Comparison of ENCODE assay signal across 1 cellular context in the genomic region with DNA sequence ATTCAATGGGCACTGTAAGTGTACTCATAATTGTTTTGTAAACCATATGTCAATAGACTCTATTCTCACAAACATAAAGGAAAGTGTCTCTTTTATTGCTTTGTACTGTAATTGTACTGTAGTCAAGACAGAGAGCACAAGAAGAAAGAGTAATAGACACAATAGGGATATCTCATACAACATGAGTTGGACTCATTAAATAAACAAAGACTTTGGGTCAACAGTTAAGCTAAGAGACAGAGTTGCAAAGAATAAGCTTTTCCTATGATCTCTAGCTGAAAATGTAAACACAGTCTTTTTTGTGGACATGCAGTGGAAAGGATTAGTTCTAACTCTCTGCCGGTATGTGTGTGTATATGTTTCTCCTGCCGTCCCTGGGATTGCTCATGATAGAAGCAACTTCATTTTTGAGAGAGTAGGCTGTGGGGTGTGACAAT.
TF ChIP-seq lines count a peak whose summit lies in the region.

No MANE protein-coding gene starts in this region.

TF ChIP-seq in HepG2, 621 proteins besides CTCF, POLR2A, EP300 and RAD21 (continued from another document and continues in another):
- TF ChIP-seq, protein P1, sequence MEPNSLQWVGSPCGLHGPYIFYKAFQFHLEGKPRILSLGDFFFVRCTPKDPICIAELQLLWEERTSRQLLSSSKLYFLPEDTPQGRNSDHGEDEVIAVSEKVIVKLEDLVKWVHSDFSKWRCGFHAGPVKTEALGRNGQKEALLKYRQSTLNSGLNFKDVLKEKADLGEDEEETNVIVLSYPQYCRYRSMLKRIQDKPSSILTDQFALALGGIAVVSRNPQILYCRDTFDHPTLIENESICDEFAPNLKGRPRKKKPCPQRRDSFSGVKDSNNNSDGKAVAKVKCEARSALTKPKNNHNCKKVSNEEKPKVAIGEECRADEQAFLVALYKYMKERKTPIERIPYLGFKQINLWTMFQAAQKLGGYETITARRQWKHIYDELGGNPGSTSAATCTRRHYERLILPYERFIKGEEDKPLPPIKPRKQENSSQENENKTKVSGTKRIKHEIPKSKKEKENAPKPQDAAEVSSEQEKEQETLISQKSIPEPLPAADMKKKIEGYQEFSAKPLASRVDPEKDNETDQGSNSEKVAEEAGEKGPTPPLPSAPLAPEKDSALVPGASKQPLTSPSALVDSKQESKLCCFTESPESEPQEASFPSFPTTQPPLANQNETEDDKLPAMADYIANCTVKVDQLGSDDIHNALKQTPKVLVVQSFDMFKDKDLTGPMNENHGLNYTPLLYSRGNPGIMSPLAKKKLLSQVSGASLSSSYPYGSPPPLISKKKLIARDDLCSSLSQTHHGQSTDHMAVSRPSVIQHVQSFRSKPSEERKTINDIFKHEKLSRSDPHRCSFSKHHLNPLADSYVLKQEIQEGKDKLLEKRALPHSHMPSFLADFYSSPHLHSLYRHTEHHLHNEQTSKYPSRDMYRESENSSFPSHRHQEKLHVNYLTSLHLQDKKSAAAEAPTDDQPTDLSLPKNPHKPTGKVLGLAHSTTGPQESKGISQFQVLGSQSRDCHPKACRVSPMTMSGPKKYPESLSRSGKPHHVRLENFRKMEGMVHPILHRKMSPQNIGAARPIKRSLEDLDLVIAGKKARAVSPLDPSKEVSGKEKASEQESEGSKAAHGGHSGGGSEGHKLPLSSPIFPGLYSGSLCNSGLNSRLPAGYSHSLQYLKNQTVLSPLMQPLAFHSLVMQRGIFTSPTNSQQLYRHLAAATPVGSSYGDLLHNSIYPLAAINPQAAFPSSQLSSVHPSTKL (CRISPR knock-in tag; IDR thresholded peaks at IDR 0.05) = peak; percentile 100
- TF ChIP-seq ZNF121 (CRISPR knock-in tag; IDR thresholded peaks at IDR 0.05) (no peak), NFATC3 (CRISPR knock-in tag; IDR thresholded peaks at IDR 0.05) (no peak), PHB2 (IDR thresholded peaks at IDR 0.05; ENCODE audit: partially characterized antibody) (no peak), ZNF292 (CRISPR knock-in tag; IDR thresholded peaks at IDR 0.05; ENCODE audit: borderline replicate concordance, low read depth) (peak; percentile 95), ZNF207 (IDR thresholded peaks at IDR 0.05; ENCODE audit: borderline replicate concordance) (no peak), HNRNPLL (IDR thresholded peaks at IDR 0.05; ENCODE audit: low read depth, low read length, poor library complexity, severe bottlenecking) (no peak), RXRB (CRISPR knock-in tag; IDR thresholded peaks at IDR 0.05; ENCODE audit: borderline replicate concordance) (peak; percentile 91), SAFB2 (CRISPR knock-in tag; IDR thresholded peaks at IDR 0.05; ENCODE audit: borderline replicate concordance, low read depth) (no peak), ATF7 (IDR thresholded peaks at IDR 0.05) (peak; percentile 52; the same call in 1 of the 2 replicates), ATF7 (CRISPR knock-in tag; IDR thresholded peaks at IDR 0.05) (no peak), ZFP41 (CRISPR knock-in tag; IDR thresholded peaks at IDR 0.05; ENCODE audit: borderline replicate concordance) (no peak), MAZ (IDR thresholded peaks at IDR 0.05; ENCODE audit: borderline replicate concordance, low read depth, low read length) (no peak), MAZ (CRISPR knock-in tag; IDR thresholded peaks at IDR 0.05; ENCODE audit: low read depth) (no peak), HCFC1 (IDR thresholded peaks at IDR 0.05; ENCODE audit: low read depth, low read length) (no peak), ZNF776 (CRISPR knock-in tag; IDR thresholded peaks at IDR 0.05) (no peak), CHD4 (IDR thresholded peaks at IDR 0.05; ENCODE audit: borderline replicate concordance, low read length) (no peak; the same call in 1 of the 2 replicates), SP140L (CRISPR knock-in tag; IDR thresholded peaks at IDR 0.05; ENCODE audit: borderline replicate concordance) (no peak), DNMT3B (CRISPR knock-in tag; conservative IDR thresholded peaks at IDR 0.05) (no peak), ZNF501 (CRISPR knock-in tag; IDR thresholded peaks at IDR 0.05) (no peak), ZBTB1 (CRISPR knock-in tag; IDR thresholded peaks at IDR 0.05; ENCODE audit: borderline replicate concordance) (no peak), ADNP (CRISPR knock-in tag; IDR thresholded peaks at IDR 0.05) (no peak), SNRNP70 (IDR thresholded peaks at IDR 0.05; ENCODE audit: low read depth, low read length) (no peak), ZKSCAN8 (CRISPR knock-in tag; IDR thresholded peaks at IDR 0.05; ENCODE audit: borderline replicate concordance) (peak; percentile 95; the same call in 1 of the 2 replicates), ZNF557 (CRISPR knock-in tag; IDR thresholded peaks at IDR 0.05) (no peak), MAFG (CRISPR knock-in tag; IDR thresholded peaks at IDR 0.05) (no peak)
- TF ChIP-seq, protein P2, sequence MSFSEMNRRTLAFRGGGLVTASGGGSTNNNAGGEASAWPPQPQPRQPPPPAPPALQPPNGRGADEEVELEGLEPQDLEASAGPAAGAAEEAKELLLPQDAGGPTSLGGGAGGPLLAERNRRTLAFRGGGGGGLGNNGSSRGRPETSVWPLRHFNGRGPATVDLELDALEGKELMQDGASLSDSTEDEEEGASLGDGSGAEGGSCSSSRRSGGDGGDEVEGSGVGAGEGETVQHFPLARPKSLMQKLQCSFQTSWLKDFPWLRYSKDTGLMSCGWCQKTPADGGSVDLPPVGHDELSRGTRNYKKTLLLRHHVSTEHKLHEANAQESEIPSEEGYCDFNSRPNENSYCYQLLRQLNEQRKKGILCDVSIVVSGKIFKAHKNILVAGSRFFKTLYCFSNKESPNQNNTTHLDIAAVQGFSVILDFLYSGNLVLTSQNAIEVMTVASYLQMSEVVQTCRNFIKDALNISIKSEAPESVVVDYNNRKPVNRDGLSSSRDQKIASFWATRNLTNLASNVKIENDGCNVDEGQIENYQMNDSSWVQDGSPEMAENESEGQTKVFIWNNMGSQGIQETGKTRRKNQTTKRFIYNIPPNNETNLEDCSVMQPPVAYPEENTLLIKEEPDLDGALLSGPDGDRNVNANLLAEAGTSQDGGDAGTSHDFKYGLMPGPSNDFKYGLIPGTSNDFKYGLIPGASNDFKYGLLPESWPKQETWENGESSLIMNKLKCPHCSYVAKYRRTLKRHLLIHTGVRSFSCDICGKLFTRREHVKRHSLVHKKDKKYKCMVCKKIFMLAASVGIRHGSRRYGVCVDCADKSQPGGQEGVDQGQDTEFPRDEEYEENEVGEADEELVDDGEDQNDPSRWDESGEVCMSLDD (CRISPR knock-in tag; IDR thresholded peaks at IDR 0.05; ENCODE audit: borderline replicate concordance) = no peak; the same call in 1 of the 2 replicates
- TF ChIP-seq, protein P3, sequence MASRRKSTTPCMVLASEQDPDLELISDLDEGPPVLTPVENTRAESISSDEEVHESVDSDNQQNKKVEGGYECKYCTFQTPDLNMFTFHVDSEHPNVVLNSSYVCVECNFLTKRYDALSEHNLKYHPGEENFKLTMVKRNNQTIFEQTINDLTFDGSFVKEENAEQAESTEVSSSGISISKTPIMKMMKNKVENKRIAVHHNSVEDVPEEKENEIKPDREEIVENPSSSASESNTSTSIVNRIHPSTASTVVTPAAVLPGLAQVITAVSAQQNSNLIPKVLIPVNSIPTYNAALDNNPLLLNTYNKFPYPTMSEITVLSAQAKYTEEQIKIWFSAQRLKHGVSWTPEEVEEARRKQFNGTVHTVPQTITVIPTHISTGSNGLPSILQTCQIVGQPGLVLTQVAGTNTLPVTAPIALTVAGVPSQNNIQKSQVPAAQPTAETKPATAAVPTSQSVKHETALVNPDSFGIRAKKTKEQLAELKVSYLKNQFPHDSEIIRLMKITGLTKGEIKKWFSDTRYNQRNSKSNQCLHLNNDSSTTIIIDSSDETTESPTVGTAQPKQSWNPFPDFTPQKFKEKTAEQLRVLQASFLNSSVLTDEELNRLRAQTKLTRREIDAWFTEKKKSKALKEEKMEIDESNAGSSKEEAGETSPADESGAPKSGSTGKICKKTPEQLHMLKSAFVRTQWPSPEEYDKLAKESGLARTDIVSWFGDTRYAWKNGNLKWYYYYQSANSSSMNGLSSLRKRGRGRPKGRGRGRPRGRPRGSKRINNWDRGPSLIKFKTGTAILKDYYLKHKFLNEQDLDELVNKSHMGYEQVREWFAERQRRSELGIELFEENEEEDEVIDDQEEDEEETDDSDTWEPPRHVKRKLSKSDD (CRISPR knock-in tag; IDR thresholded peaks at IDR 0.05; ENCODE audit: low read depth) = no peak
- TF ChIP-seq, protein P4, sequence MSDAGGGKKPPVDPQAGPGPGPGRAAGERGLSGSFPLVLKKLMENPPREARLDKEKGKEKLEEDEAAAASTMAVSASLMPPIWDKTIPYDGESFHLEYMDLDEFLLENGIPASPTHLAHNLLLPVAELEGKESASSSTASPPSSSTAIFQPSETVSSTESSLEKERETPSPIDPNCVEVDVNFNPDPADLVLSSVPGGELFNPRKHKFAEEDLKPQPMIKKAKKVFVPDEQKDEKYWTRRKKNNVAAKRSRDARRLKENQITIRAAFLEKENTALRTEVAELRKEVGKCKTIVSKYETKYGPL (CRISPR knock-in tag; IDR thresholded peaks at IDR 0.05) = no peak
- TF ChIP-seq, protein P5, sequence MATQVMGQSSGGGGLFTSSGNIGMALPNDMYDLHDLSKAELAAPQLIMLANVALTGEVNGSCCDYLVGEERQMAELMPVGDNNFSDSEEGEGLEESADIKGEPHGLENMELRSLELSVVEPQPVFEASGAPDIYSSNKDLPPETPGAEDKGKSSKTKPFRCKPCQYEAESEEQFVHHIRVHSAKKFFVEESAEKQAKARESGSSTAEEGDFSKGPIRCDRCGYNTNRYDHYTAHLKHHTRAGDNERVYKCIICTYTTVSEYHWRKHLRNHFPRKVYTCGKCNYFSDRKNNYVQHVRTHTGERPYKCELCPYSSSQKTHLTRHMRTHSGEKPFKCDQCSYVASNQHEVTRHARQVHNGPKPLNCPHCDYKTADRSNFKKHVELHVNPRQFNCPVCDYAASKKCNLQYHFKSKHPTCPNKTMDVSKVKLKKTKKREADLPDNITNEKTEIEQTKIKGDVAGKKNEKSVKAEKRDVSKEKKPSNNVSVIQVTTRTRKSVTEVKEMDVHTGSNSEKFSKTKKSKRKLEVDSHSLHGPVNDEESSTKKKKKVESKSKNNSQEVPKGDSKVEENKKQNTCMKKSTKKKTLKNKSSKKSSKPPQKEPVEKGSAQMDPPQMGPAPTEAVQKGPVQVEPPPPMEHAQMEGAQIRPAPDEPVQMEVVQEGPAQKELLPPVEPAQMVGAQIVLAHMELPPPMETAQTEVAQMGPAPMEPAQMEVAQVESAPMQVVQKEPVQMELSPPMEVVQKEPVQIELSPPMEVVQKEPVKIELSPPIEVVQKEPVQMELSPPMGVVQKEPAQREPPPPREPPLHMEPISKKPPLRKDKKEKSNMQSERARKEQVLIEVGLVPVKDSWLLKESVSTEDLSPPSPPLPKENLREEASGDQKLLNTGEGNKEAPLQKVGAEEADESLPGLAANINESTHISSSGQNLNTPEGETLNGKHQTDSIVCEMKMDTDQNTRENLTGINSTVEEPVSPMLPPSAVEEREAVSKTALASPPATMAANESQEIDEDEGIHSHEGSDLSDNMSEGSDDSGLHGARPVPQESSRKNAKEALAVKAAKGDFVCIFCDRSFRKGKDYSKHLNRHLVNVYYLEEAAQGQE (IDR thresholded peaks at IDR 0.05; ENCODE audit: borderline replicate concordance in 1 of 2, low read depth in 1 of 2, low read length in 2 of 2) = peak in 1 of 2 experiments; percentile 50; a peak in 1 of 4 replicates
- TF ChIP-seq, protein P6, sequence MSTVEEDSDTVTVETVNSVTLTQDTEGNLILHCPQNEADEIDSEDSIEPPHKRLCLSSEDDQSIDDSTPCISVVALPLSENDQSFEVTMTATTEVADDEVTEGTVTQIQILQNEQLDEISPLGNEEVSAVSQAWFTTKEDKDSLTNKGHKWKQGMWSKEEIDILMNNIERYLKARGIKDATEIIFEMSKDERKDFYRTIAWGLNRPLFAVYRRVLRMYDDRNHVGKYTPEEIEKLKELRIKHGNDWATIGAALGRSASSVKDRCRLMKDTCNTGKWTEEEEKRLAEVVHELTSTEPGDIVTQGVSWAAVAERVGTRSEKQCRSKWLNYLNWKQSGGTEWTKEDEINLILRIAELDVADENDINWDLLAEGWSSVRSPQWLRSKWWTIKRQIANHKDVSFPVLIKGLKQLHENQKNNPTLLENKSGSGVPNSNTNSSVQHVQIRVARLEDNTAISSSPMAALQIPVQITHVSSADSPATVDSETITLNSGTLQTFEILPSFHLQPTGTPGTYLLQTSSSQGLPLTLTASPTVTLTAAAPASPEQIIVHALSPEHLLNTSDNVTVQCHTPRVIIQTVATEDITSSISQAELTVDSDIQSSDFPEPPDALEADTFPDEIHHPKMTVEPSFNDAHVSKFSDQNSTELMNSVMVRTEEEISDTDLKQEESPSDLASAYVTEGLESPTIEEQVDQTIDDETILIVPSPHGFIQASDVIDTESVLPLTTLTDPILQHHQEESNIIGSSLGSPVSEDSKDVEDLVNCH (CRISPR knock-in tag; IDR thresholded peaks at IDR 0.05) = no peak
- TF ChIP-seq, protein P7, sequence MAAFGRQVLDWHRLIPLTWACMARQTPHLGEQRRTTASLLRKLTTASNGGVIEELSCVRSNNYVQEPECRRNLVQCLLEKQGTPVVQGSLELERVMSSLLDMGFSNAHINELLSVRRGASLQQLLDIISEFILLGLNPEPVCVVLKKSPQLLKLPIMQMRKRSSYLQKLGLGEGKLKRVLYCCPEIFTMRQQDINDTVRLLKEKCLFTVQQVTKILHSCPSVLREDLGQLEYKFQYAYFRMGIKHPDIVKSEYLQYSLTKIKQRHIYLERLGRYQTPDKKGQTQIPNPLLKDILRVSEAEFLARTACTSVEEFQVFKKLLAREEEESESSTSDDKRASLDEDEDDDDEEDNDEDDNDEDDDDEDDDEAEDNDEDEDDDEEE (CRISPR knock-in tag; IDR thresholded peaks at IDR 0.05) = no peak
- TF ChIP-seq, protein P8, sequence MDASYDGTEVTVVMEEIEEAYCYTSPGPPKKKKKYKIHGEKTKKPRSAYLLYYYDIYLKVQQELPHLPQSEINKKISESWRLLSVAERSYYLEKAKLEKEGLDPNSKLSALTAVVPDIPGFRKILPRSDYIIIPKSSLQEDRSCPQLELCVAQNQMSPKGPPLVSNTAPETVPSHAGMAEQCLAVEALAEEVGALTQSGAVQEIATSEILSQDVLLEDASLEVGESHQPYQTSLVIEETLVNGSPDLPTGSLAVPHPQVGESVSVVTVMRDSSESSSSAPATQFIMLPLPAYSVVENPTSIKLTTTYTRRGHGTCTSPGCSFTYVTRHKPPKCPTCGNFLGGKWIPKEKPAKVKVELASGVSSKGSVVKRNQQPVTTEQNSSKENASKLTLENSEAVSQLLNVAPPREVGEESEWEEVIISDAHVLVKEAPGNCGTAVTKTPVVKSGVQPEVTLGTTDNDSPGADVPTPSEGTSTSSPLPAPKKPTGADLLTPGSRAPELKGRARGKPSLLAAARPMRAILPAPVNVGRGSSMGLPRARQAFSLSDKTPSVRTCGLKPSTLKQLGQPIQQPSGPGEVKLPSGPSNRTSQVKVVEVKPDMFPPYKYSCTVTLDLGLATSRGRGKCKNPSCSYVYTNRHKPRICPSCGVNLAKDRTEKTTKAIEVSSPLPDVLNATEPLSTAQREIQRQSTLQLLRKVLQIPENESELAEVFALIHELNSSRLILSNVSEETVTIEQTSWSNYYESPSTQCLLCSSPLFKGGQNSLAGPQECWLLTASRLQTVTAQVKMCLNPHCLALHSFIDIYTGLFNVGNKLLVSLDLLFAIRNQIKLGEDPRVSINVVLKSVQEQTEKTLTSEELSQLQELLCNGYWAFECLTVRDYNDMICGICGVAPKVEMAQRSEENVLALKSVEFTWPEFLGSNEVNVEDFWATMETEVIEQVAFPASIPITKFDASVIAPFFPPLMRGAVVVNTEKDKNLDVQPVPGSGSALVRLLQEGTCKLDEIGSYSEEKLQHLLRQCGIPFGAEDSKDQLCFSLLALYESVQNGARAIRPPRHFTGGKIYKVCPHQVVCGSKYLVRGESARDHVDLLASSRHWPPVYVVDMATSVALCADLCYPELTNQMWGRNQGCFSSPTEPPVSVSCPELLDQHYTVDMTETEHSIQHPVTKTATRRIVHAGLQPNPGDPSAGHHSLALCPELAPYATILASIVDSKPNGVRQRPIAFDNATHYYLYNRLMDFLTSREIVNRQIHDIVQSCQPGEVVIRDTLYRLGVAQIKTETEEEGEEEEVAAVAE (CRISPR knock-in tag; IDR thresholded peaks at IDR 0.05; ENCODE audit: borderline replicate concordance) = no peak
